In genomic region chr15:81297147-81297572, GRCh38 we compare ENCODE assay signal across 9 cellular contexts. TPM values are rescaled to one million over a fixed set of nuclear protein-coding genes. Genes with fewer than 3 reads are reported as not detected.
DNase-seq lines count a peak whose midpoint lies in the region; ATAC-seq, FAIRE-seq and TF ChIP-seq lines count a peak whose summit lies in the region.
"Had no signal": no experiment of that assay in that cellular context is flagged by ENCODE, and none has a peak within 500 bp of the region (broad histone marks: within the 10 kb centered on the region; RNA-seq: fewer than 3 reads in every experiment).

No MANE protein-coding gene starts in this region.

- TF ChIP-seq CTCF in liver (IDR thresholded peaks at IDR 0.05; ENCODE audit: low read depth, low read length, missing input control) (no peak), HepG2 (CRISPR knock-in tag; IDR thresholded peaks at IDR 0.05) (no peak), left lung (IDR thresholded peaks at IDR 0.05) (no peak), hepatocyte (IDR thresholded peaks at IDR 0.05; ENCODE audit: poor library complexity) (no peak)

- H3K27ac Mint-ChIP-seq in activated T-helper 2 cell treated with anti-CD3 and anti-CD28 coated beads, Interferon-gamma antibody, Interleukin-2, Interleukin-4, amounts not matched to agents 10 μg/mL and 5 μg/mL and 100 μg/mL, durations not matched to agents 14 hours and 24 hours and 36 hours: peak overlapping the region; percentile 93

- H3K36me3 Mint-ChIP-seq in activated T-helper 2 cell treated with anti-CD3 and anti-CD28 coated beads, Interferon-gamma antibody, Interleukin-2, Interleukin-4, amounts not matched to agents 10 μg/mL and 5 μg/mL and 100 μg/mL, durations not matched to agents 14 hours and 24 hours and 36 hours (ENCODE audit: low read depth): peaks cover 52% of the 10 kb centered on the region

- no peaks in the 10 kb centered on the region for H4K20me1 ChIP-seq in HepG2 (ENCODE audit: insufficient read depth, low read length)
- H4K20me1 ChIP-seq in hepatocyte (ENCODE audit: insufficient read depth, poor library complexity, severe bottlenecking): no peaks in the 10 kb centered on the region

- H3K4me2 ChIP-seq in HepG2 (ENCODE audit: low read depth, low read length) (no peak overlapping the region), hepatocyte (no peak overlapping the region)

- CTCF ChIA-PET in HepG2 (lab: Yijun Ruan, JAX; ENCODE audit: low intra/inter-chr PET ratio, low total read pairs): no interaction called here

- H3K27me3 Mint-ChIP-seq in activated T-helper 2 cell treated with anti-CD3 and anti-CD28 coated beads, Interferon-gamma antibody, Interleukin-2, Interleukin-4, amounts not matched to agents 10 μg/mL and 5 μg/mL and 100 μg/mL, durations not matched to agents 14 hours and 24 hours and 36 hours (ENCODE audit: low read depth): no peaks in the 10 kb centered on the region

- no peaks in the 10 kb centered on the region for H3K9me3 ChIP-seq in liver (ENCODE audit: control insufficient read depth in 4 of 4, low read length in 3 of 4)
- no peaks in the 10 kb centered on the region for H3K9me3 ChIP-seq in HepG2 (ENCODE audit: low read length)
- H3K9me3 ChIP-seq in left lung: no peaks in the 10 kb centered on the region
- H3K9me3 ChIP-seq in hepatocyte (ENCODE audit: low read depth): no peaks in the 10 kb centered on the region

- TF ChIP-seq RAD21 in liver (IDR thresholded peaks at IDR 0.05) (no peak), HepG2 (CRISPR knock-in tag; IDR thresholded peaks at IDR 0.05) (no peak)

- no peaks in the 10 kb centered on the region for H3K27me3 ChIP-seq in liver (ENCODE audit: control insufficient read depth in 4 of 4, insufficient read depth in 4 of 4, low read length in 3 of 4)
- H3K27me3 ChIP-seq in HepG2 (ENCODE audit: control insufficient read depth in 1 of 2, insufficient read depth in 2 of 2, low read length in 2 of 2): peaks cover 0 to 29% of the 10 kb centered on the region in 2 experiments; a peak in 2 of 5 replicates
- no peaks in the 10 kb centered on the region for H3K27me3 ChIP-seq in left lung
- no peaks in the 10 kb centered on the region for H3K27me3 ChIP-seq in hepatocyte

- H3K9me3 Mint-ChIP-seq in activated T-helper 2 cell treated with anti-CD3 and anti-CD28 coated beads, Interferon-gamma antibody, Interleukin-2, Interleukin-4, amounts not matched to agents 10 μg/mL and 5 μg/mL and 100 μg/mL, durations not matched to agents 14 hours and 24 hours and 36 hours: no peaks in the 10 kb centered on the region

- FAIRE-seq in HepG2 (lab: Jason Lieb, UNC): no peak
- FAIRE-seq: endometrium had no signal

- no peak for TF ChIP-seq POLR2A in HepG2 (IDR thresholded peaks at IDR 0.05; ENCODE audit: insufficient read depth in 1 of 2, low read depth in 2 of 2, low read length in 2 of 2)

- ATAC-seq in HepG2: no peak
- peak; percentile 6 for ATAC-seq in left lung
- no peak for ATAC-seq in GM21423 (IDR thresholded peaks at IDR 0.05; ENCODE audit: unreplicated experiment)

- H3K4me3 Mint-ChIP-seq in activated T-helper 2 cell treated with anti-CD3 and anti-CD28 coated beads, Interferon-gamma antibody, Interleukin-2, Interleukin-4, amounts not matched to agents 10 μg/mL and 5 μg/mL and 100 μg/mL, durations not matched to agents 14 hours and 24 hours and 36 hours (ENCODE audit: low read depth): peak overlapping the region; percentile 96

- intact Hi-C loops in HepG2 (cut with micrococcal nuclease; ENCODE audit: unreplicated experiment): no loop called here
- intact Hi-C loops in activated T-helper 2 cell treated with anti-CD3 and anti-CD28 coated beads, Interferon-gamma antibody, Interleukin-2, Interleukin-4, amounts not matched to agents 10 μg/mL and 5 μg/mL and 100 μg/mL, durations not matched to agents 14 hours and 24 hours and 36 hours (cut with micrococcal nuclease): loop anchor here (2.0 to 10.0 kb wide), 2 partner anchors 274 to 492 kb away; no protein-coding TSS in a partner anchor
- intact Hi-C loops in left lung (cut with DNase I): no loop called here

- peak overlapping the region in 1 of 2 donors; percentile 36 for H3K9ac ChIP-seq in liver (ENCODE audit: low read depth in 1 of 2, low read length in 2 of 2)
- no peak overlapping the region for H3K9ac ChIP-seq in HepG2 (ENCODE audit: insufficient read depth, low read depth, low read length)

- TF ChIP-seq EP300 in HepG2 (IDR thresholded peaks at IDR 0.05; ENCODE audit: low read depth in 2 of 2, low read length in 2 of 2) (no peak), HepG2 (CRISPR knock-in tag; IDR thresholded peaks at IDR 0.05; ENCODE audit: borderline replicate concordance) (no peak)

- H3K36me3 ChIP-seq in liver (ENCODE audit: control insufficient read depth in 4 of 4, insufficient read depth in 3 of 4, low read depth in 1 of 4, low read length in 3 of 4): no peaks in the 10 kb centered on the region
- H3K36me3 ChIP-seq in HepG2 (replicated peaks in 1 of 2; ENCODE audit: control insufficient read depth in 1 of 2, insufficient read depth in 2 of 2, low read length in 2 of 2): no peaks in the 10 kb centered on the region
- peaks cover 0 to 22% of the 10 kb centered on the region in 2 donors for H3K36me3 ChIP-seq in left lung
- no peaks in the 10 kb centered on the region for H3K36me3 ChIP-seq in hepatocyte (replicated peaks; ENCODE audit: insufficient read depth, low read depth)

- POLR2A ChIA-PET in HepG2 (lab: Yijun Ruan, JAX): no interaction called here

- H2AFZ ChIP-seq in HepG2 (ENCODE audit: low read length) (no peak overlapping the region), hepatocyte (no peak overlapping the region)

- H3K9me2 ChIP-seq in hepatocyte (replicated peaks; ENCODE audit: insufficient read depth): no peaks in the 10 kb centered on the region

- WGBS in liver: 68% methylated on average over 3 of the region's 3 CpGs
- WGBS in HepG2 (ENCODE audit: low lambda C conversion rate): 0% methylated on average over 2 of the region's 3 CpGs
- 81% methylated on average over 3 of the region's 3 CpGs for WGBS in hepatocyte (ENCODE audit: low lambda C conversion rate, missing lambda C conversion rate)

- H3K27ac ChIP-seq in liver (ENCODE audit: low read depth in 1 of 2, low read length in 2 of 2) (peak overlapping the region; percentile 62 to 70), HepG2 (ENCODE audit: extremely low read length, insufficient read depth, low read length) (no peak overlapping the region), left lung (peak overlapping the region; percentile 81 to 85), hepatocyte (no peak overlapping the region)

- DNase-seq in HepG2 (ENCODE audit: low spot score): no peak
- no peak for DNase-seq in activated T-helper 2 cell treated with anti-CD3 and anti-CD28 coated beads, Interferon-gamma antibody, Interleukin-2, Interleukin-4, amounts not matched to agents 10 μg/mL and 5 μg/mL and 100 μg/mL, durations not matched to agents 14 hours and 24 hours and 36 hours (ENCODE audit: low spot score)
- DNase-seq in left lung: no peak
- no peak for DNase-seq in hepatocyte (ENCODE audit: low spot score)
- DNase-seq in occipital lobe (lab: John Stamatoyannopoulos, UW): no peak
- DNase-seq in DMS153 treated with DMSO at 0.1 percent for 48 hours (lab: John Stamatoyannopoulos, UW; ENCODE audit: unreplicated experiment): no peak

- no peaks in the 10 kb centered on the region for H3K79me2 ChIP-seq in HepG2 (ENCODE audit: insufficient read depth, low read length)
- no peaks in the 10 kb centered on the region for H3K79me2 ChIP-seq in hepatocyte

- peaks cover 90% of the 10 kb centered on the region for H3K4me1 Mint-ChIP-seq in activated T-helper 2 cell treated with anti-CD3 and anti-CD28 coated beads, Interferon-gamma antibody, Interleukin-2, Interleukin-4, amounts not matched to agents 10 μg/mL and 5 μg/mL and 100 μg/mL, durations not matched to agents 14 hours and 24 hours and 36 hours (ENCODE audit: low read depth)

- BruUV-seq in HepG2 (replicated peaks; lab: Mats Ljungman, UMichigan): no TSS peak

- in situ Hi-C loops in HepG2 (cut with HindIII; ENCODE audit: extremely low pct_ligation_motif_present, low pct_unique_long_range_greater_than_20kb): no loop called here

- H3K4me1 ChIP-seq in liver (ENCODE audit: control insufficient read depth in 4 of 4, insufficient read depth in 4 of 4, low read length in 3 of 4) (peaks cover 3 to 16% (median 12%) of the 10 kb centered on the region in 4 donors), HepG2 (ENCODE audit: insufficient read depth, low read length) (no peaks in the 10 kb centered on the region), left lung (peaks cover 4 to 98% of the 10 kb centered on the region in 2 donors), hepatocyte (ENCODE audit: insufficient read depth) (no peaks in the 10 kb centered on the region)

- H3K4me3 ChIP-seq in liver (ENCODE audit: low read depth in 1 of 3, low read length in 3 of 3) (peak overlapping the region; percentile 15 to 55 (median 27)), HepG2 (replicated peaks in 1 of 3; ENCODE audit: insufficient read depth in 1 of 3, low read depth in 2 of 3, low read length in 3 of 3) (no peak overlapping the region), left lung (peak overlapping the region in 1 of 2 donors; percentile 48), hepatocyte (no peak overlapping the region)

RNA-seq across cellular contexts. Expression of gene STARD5, which starts 26.8 kb away (rescaled TPM):
- 10 to 100 TPM in 1 of 2 donors, 1 to 10 TPM in 1; 1.1 to 45.3 TPM for total RNA-seq in liver
- 10 to 100 TPM; 26.1 to 47.0 TPM for polyA plus RNA-seq in liver
- total RNA-seq in HepG2 (2016; rRNA removed; fragmentation: Illumina TruSeq; extraction: Trizol): 1.6 and 3.1 TPM in 2 replicates
- 1.0 and 1.6 TPM in 2 replicates for total RNA-seq in HepG2 (2016; cell fraction: cytosol; rRNA removed; fragmentation: Illumina TruSeq; extraction: Trizol; ENCODE audit: low read depth)
- 0.79 and 2.3 TPM in 2 replicates for total RNA-seq in HepG2 (2016; cell fraction: insoluble cytoplasmic fraction; rRNA removed; fragmentation: Illumina TruSeq; extraction: Trizol)
- 1.0 and 1.2 TPM in 2 replicates for total RNA-seq in HepG2 (2016; cell fraction: membrane; rRNA removed; fragmentation: Illumina TruSeq; extraction: Trizol)
- 3.9 and 5.4 TPM in 2 replicates for total RNA-seq in HepG2 (2016; cell fraction: nucleus; rRNA removed; fragmentation: Illumina TruSeq; extraction: Trizol)
- polyA plus RNA-seq in HepG2 (2011; rRNA removed): 3.5 TPM in 2 replicates
- 2.2 and 2.3 TPM in 2 replicates for polyA plus RNA-seq in HepG2 (2011; cell fraction: cytosol; rRNA removed)
- 13.0 and 14.0 TPM in 2 replicates for polyA plus RNA-seq in HepG2 (2011; cell fraction: nucleus; rRNA removed)
- polyA plus RNA-seq in HepG2 (2012): 0.79 and 0.84 TPM in 2 replicates
- 0.96 and 0.98 TPM in 2 replicates for polyA plus RNA-seq in HepG2 (2016; cell fraction: cytosol; fragmentation: Illumina TruSeq; extraction: Trizol; ENCODE audit: low read depth)
- polyA plus RNA-seq in HepG2 (2016; cell fraction: insoluble cytoplasmic fraction; fragmentation: Illumina TruSeq; extraction: Trizol; ENCODE audit: low read depth): 1.8 and 2.1 TPM in 2 replicates
- 1.00 and 1.8 TPM in 2 replicates for polyA plus RNA-seq in HepG2 (2016; cell fraction: membrane; fragmentation: Illumina TruSeq; extraction: Trizol; ENCODE audit: low read depth)
- 6.1 and 6.6 TPM in 2 replicates for polyA plus RNA-seq in HepG2 (2016; cell fraction: nucleus; fragmentation: Illumina TruSeq; extraction: Trizol; ENCODE audit: insufficient read depth, low read depth)
- polyA minus RNA-seq in HepG2 (2011; rRNA and poly(A)+ RNA removed; ENCODE audit: low replicate concordance): 2.2 and 3.7 TPM in 2 replicates
- polyA minus RNA-seq in HepG2 (2011; cell fraction: cytosol; rRNA and poly(A)+ RNA removed): 0.40 and 0.70 TPM in 2 replicates
- polyA minus RNA-seq in HepG2 (2011; cell fraction: nucleus; rRNA and poly(A)+ RNA removed): 13.5 and 14.9 TPM in 2 replicates
- total RNA-seq in activated T-helper 2 cell treated with anti-CD3 and anti-CD28 coated beads, Interferon-gamma antibody, Interleukin-2, Interleukin-4, amounts not matched to agents 10 μg/mL and 5 μg/mL and 100 μg/mL, durations not matched to agents 14 hours and 24 hours and 36 hours: 3.3 and 4.5 TPM in 2 replicates
- total RNA-seq in left lung: 1 to 10 TPM; 5.2 to 6.0 TPM
- total RNA-seq in hepatocyte: 7.2 and 8.2 TPM in 2 replicates
- 10.6 and 13.7 TPM in 2 replicates for polyA plus RNA-seq in hepatocyte
- total RNA-seq in occipital lobe: 5.9 TPM

Comparison
In these comparisons a context has a peak if more than half of its experiments do, and no peak if none do; other contexts are left out.
1. H3K27ac ChIP-seq: peak in liver (2 of 2) and left lung (2 of 2); none in HepG2 (single experiment) and hepatocyte (single experiment).
2. H3K4me3 ChIP-seq: peak in liver (3 of 3); none in HepG2 (0 of 3) and hepatocyte (single experiment).